12 cellular contexts compared by ENCODE assay signal in genomic region chr10:45425628-45426563, GRCh38. TPM values are rescaled to one million over a fixed set of nuclear protein-coding genes. Genes with fewer than 3 reads are reported as not detected.
DNase-seq lines count a peak whose midpoint lies in the region; ATAC-seq and TF ChIP-seq lines count a peak whose summit lies in the region.
"Had no signal": no experiment of that assay in that cellular context is flagged by ENCODE, and none has a peak within 500 bp of the region (broad histone marks: within the 10 kb centered on the region; RNA-seq: fewer than 3 reads in every experiment).

No MANE protein-coding gene starts in this region.

- H4K20me1 ChIP-seq in PC-9 (ENCODE audit: insufficient read depth), result no peaks in the 10 kb centered on the region

- no peak overlapping the region for H2AFZ ChIP-seq in PC-9

- H3K9me3 Mint-ChIP-seq in stimulated activated naive CD8-positive, alpha-beta T cell treated with anti-CD3 and anti-CD28 coated beads, Interleukin-15, amount 100 ng/mL, for 72 hours, result no peaks in the 10 kb centered on the region

- H3K4me1 ChIP-seq in PC-9 (replicated peaks; ENCODE audit: insufficient read depth), result peaks cover 12% of the 10 kb centered on the region
- H3K4me1 ChIP-seq in aorta (ENCODE audit: control insufficient read depth in 1 of 2, insufficient read depth in 2 of 2, low read length in 2 of 2), result no peaks in the 10 kb centered on the region
- no peaks in the 10 kb centered on the region for H3K4me1 ChIP-seq in testis

- peak overlapping the region; percentile 81 to 91 for H3K27ac Mint-ChIP-seq in stimulated activated naive CD8-positive, alpha-beta T cell treated with anti-CD3 and anti-CD28 coated beads, Interleukin-15, amount 100 ng/mL, for 72 hours

- no peak for DNase-seq in stimulated activated naive CD8-positive, alpha-beta T cell treated with anti-CD3 and anti-CD28 coated beads, Interleukin-15, amount 100 ng/mL, for 72 hours
- DNase-seq in stimulated activated naive CD8-positive, alpha-beta T cell treated with anti-CD3 and anti-CD28 coated beads, Interleukin-15, Interleukin-2, amounts not matched to agents 100 U/mL and 50 U/mL, for 24 hours, result no peak
- DNase-seq in PC-9, result peak; percentile 75
- peak; percentile 9 for DNase-seq in fibroblast of pulmonary artery (ENCODE audit: low read depth)
- DNase-seq in aorta, result no peak
- DNase-seq in testis, result no peak
- no peak for DNase-seq in amniotic stem cell (lab: John Stamatoyannopoulos, UW)
- DNase-seq: activated effector memory CD4-positive, alpha-beta T cell treated with Interleukin-2 at 50 U/mL for 16 hours; effector memory CD4-positive, alpha-beta T cell; NCI-H2171 treated with DMSO at 0.1 percent for 48 hours had no signal

- no peaks in the 10 kb centered on the region for H3K27me3 Mint-ChIP-seq in stimulated activated naive CD8-positive, alpha-beta T cell treated with anti-CD3 and anti-CD28 coated beads, Interleukin-15, amount 100 ng/mL, for 72 hours

- WGBS in aorta, 2 donors, result 85 to 94% methylated on average over 9 of the region's 9 CpGs
- whole genome bisulfite sequencing in testis, 2 donors, result 89 to 93% methylated on average over 7 to 9 of the region's 9 CpGs

- H3K4me3 Mint-ChIP-seq in stimulated activated naive CD8-positive, alpha-beta T cell treated with anti-CD3 and anti-CD28 coated beads, Interleukin-15, amount 100 ng/mL, for 72 hours, result no peak overlapping the region

- no peaks in the 10 kb centered on the region for H3K27me3 ChIP-seq in PC-9 (ENCODE audit: insufficient read depth, low read depth)
- H3K27me3 ChIP-seq in aorta (ENCODE audit: control insufficient read depth in 1 of 2, insufficient read depth in 2 of 2, low read length in 1 of 2), result no peaks in the 10 kb centered on the region
- H3K27me3 ChIP-seq in testis, result no peaks in the 10 kb centered on the region

- intact Hi-C loops in PC-9 (cut with micrococcal nuclease; ENCODE audit: unreplicated experiment), result loop anchor here (2.0 kb wide), 1 partner anchor 51 kb away; the partner anchor contains the start of gene ALOX5
- intact Hi-C loops in aorta (cut with DNase I), result no loop called here
- intact Hi-C loops in testis (cut with DNase I; ENCODE audit: low total_unique reads), result no loop called here

- no TSS peak for BruUV-seq in PC-9 (replicated peaks; lab: Mats Ljungman, UMichigan)

- POLR2A ChIA-PET in PC-9 (lab: Charles Lee; ENCODE audit: unreplicated experiment), result interaction anchor here (0.6 kb wide), 1 partner anchor 47 kb away, joined by 8 read pairs; no protein-coding TSS in a partner anchor

- no peaks in the 10 kb centered on the region for H3K79me2 ChIP-seq in PC-9 (ENCODE audit: low read depth)

- no peak for TF ChIP-seq POLR2A in testis (IDR thresholded peaks at IDR 0.05)

- H3K4me1 Mint-ChIP-seq in stimulated activated naive CD8-positive, alpha-beta T cell treated with anti-CD3 and anti-CD28 coated beads, Interleukin-15, amount 100 ng/mL, for 72 hours, result peaks cover 53% of the 10 kb centered on the region

- peak overlapping the region; percentile 23 for H3K4me2 ChIP-seq in PC-9

- H3K9me2 ChIP-seq in PC-9 (ENCODE audit: insufficient read depth), result no peaks in the 10 kb centered on the region

- H3K4me3 ChIP-seq in PC-9, result no peak overlapping the region
- no peak overlapping the region for H3K4me3 ChIP-seq in fibroblast of pulmonary artery (replicated peaks; ENCODE audit: low read depth, low read length)
- H3K4me3 ChIP-seq in aorta (ENCODE audit: low read length in 2 of 2), result no peak overlapping the region
- H3K4me3 ChIP-seq in testis, result no peak overlapping the region

- H3K9me3 ChIP-seq in PC-9 (ENCODE audit: insufficient read depth, low read depth) (no peaks in the 10 kb centered on the region), aorta (ENCODE audit: control insufficient read depth, low read length) (no peaks in the 10 kb centered on the region), testis (no peaks in the 10 kb centered on the region)

- ATAC-seq in stimulated activated naive CD8-positive, alpha-beta T cell treated with anti-CD3 and anti-CD28 coated beads, Interleukin-15, amount 100 ng/mL, for 72 hours, result no peak
- ATAC-seq in stimulated activated naive CD8-positive, alpha-beta T cell treated with anti-CD3 and anti-CD28 coated beads, Interleukin-15, Interleukin-2, amounts not matched to agents 100 U/mL and 50 U/mL, for 24 hours, result no peak
- ATAC-seq in HG03280 (IDR thresholded peaks at IDR 0.05; ENCODE audit: unreplicated experiment) (no peak), aorta (ENCODE audit: low FRiP score) (no peak)

- TF ChIP-seq CTCF in PC-9 (conservative IDR thresholded peaks at IDR 0.05) (no peak), fibroblast of pulmonary artery (IDR thresholded peaks at IDR 0.05; ENCODE audit: low read length, missing control alignments) (no peak), testis (IDR thresholded peaks at IDR 0.05) (no peak)

- H3F3A ChIP-seq in PC-9 (ENCODE audit: insufficient read depth, low read depth), result no peaks in the 10 kb centered on the region; the same call in 1 of the 2 replicates

- CTCF ChIA-PET in PC-9 (lab: Charles Lee), result no interaction called here

- H3K27ac ChIP-seq in PC-9 (0 out of 2 replicates have a peak overlapping the region, but pooled peaks have one; percentile 11), aorta (ENCODE audit: low read depth in 1 of 2, low read length in 2 of 2) (no peak overlapping the region), testis (no peak overlapping the region)

- H3K36me3 ChIP-seq in PC-9 (ENCODE audit: low read depth) (0 out of 2 replicates have a peak, but pooled peaks cover 4% of the 10 kb centered on the region), aorta (ENCODE audit: control insufficient read depth in 1 of 2, insufficient read depth in 2 of 2, low read length in 1 of 2) (no peaks in the 10 kb centered on the region), testis (ENCODE audit: low read depth, missing control alignments) (no peaks in the 10 kb centered on the region)

RNA-seq across cellular contexts. Expression of gene ALOX5, which starts 51.9 kb away (rescaled TPM):
- total RNA-seq in PC-9 (2021) (66.5 and 86.8 TPM in 2 replicates), aorta (10 to 100 TPM; 25.3 to 62.5 TPM), testis (10 to 100 TPM; 13.7 to 18.5 TPM)
- polyA plus RNA-seq in aorta (1 to 10 TPM; 3.2 to 6.8 TPM), testis (ENCODE audit: insufficient read depth, low read depth, low replicate concordance) (11.4 TPM)
- total RNA-seq: osteoblast had no signal

Comparison
In these comparisons a context has a peak if more than half of its experiments do, and no peak if none do; other contexts are left out.
1. DNase-seq: peak in PC-9 (2 of 2) and fibroblast of pulmonary artery (single experiment); none in stimulated activated naive CD8-positive, alpha-beta T cell treated with anti-CD3 and anti-CD28 coated beads, Interleukin-15, amount 100 ng/mL, for 72 hours (0 of 2), stimulated activated naive CD8-positive, alpha-beta T cell treated with anti-CD3 and anti-CD28 coated beads, Interleukin-15, Interleukin-2, amounts not matched to agents 100 U/mL and 50 U/mL, for 24 hours (single experiment), aorta (0 of 2), testis (single experiment) and amniotic stem cell (single experiment).